ENCODE assay signal across 11 cellular contexts in the genomic region with DNA sequence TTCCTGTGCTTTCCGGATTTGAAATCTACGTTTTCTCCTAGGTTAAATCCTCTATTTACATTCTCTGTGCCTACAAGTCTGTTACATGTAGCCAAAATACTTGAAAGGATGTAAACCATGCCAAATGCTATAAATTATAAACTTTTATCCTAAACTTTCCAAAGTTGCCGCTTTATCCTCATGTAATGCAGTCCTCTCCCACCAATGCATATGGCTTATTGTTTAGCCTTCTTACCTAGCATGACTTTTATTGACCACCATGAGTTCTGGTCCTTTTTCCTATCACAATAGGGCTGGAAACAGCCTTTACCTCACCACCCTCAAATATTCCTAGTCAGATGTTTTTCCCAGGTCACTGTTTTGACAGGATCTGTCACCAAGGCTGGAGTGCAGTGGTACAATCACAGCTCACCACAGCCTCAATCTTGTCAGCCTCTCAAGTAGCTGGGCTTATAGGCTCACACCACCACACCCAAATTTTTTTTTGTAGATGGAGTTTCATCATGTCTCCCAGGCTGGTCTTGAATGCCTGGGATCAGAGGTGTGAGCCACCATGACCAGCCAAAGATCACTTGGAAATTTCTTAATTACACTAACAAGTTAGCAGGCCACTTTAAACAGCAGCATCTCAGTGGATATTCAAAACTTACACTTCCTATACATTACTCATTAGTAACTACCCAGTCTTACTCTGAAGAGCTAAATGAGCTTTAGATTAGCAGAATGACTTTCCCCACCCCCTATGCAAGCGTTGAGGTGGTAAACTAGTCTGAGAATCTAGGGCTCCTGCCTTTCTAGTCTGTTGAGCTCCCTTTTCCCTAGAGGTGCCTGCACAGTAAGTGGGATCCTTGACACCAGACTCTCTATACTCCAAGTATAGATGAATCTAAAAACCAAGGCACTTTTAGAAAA. TPM values are rescaled to one million over a fixed set of nuclear protein-coding genes. Genes with fewer than 3 reads are reported as not detected.
DNase-seq lines count a peak whose midpoint lies in the region; ATAC-seq and TF ChIP-seq lines count a peak whose summit lies in the region.
"Had no signal": no experiment of that assay in that cellular context is flagged by ENCODE, and none has a peak within 500 bp of the region (broad histone marks: within the 10 kb centered on the region; RNA-seq: fewer than 3 reads in every experiment).

No MANE protein-coding gene starts in this region.

- peaks cover 39% of the 10 kb centered on the region for H3K4me1 Mint-ChIP-seq in activated T-helper 1 cell treated with anti-CD3 and anti-CD28 coated beads, Interleukin-12 subunit alpha, Interleukin-12 subunit beta, Interleukin-2, Interleukin-4 antibody, amounts not matched to agents 30 ng/mL and 10 ng/mL and 1 ng/mL, durations not matched to agents 14 hours and 24 hours and 36 hours (ENCODE audit: low read depth)
- peaks cover 33% of the 10 kb centered on the region for H3K4me1 Mint-ChIP-seq in neural progenitor cell

- H3K9me2 ChIP-seq in Loucy (replicated peaks; ENCODE audit: low read depth, low read length) = no peaks in the 10 kb centered on the region

- H3K27ac ChIP-seq in neural progenitor cell = peak overlapping the region; percentile 41
- no peak overlapping the region for H3K27ac ChIP-seq in right cardiac atrium (ENCODE audit: low read length)
- H3K27ac ChIP-seq: thoracic aorta had no signal

- no peak overlapping the region for H3K9ac ChIP-seq in Loucy (ENCODE audit: low read depth, low read length, poor library complexity, severe bottlenecking)
- no peak overlapping the region for H3K9ac ChIP-seq in neural progenitor cell

- H3K9me3 ChIP-seq in Loucy (ENCODE audit: insufficient read depth, low read depth, low read length) (no peaks in the 10 kb centered on the region), neural progenitor cell (ENCODE audit: low read depth) (no peaks in the 10 kb centered on the region), right cardiac atrium (ENCODE audit: control insufficient read depth, low read length) (no peaks in the 10 kb centered on the region)
- H3K9me3 ChIP-seq: mucosa of descending colon, thoracic aorta had no signal

- H3K4me3 ChIP-seq in Loucy (ENCODE audit: low read length, poor library complexity, severe bottlenecking) (peak overlapping the region; percentile 34), neural progenitor cell (no peak overlapping the region), right cardiac atrium (ENCODE audit: low read length) (no peak overlapping the region)
- H3K4me3 ChIP-seq: mucosa of descending colon, thoracic aorta had no signal

- H3K27me3 Mint-ChIP-seq in activated T-helper 1 cell treated with anti-CD3 and anti-CD28 coated beads, Interleukin-12 subunit alpha, Interleukin-12 subunit beta, Interleukin-2, Interleukin-4 antibody, amounts not matched to agents 30 ng/mL and 10 ng/mL and 1 ng/mL, durations not matched to agents 14 hours and 24 hours and 36 hours (ENCODE audit: insufficient read depth) = no peaks in the 10 kb centered on the region
- peaks cover 4% of the 10 kb centered on the region for H3K27me3 Mint-ChIP-seq in neural progenitor cell (ENCODE audit: insufficient read depth, low read depth)

- no peaks in the 10 kb centered on the region for H3K9me3 Mint-ChIP-seq in activated T-helper 1 cell treated with anti-CD3 and anti-CD28 coated beads, Interleukin-12 subunit alpha, Interleukin-12 subunit beta, Interleukin-2, Interleukin-4 antibody, amounts not matched to agents 30 ng/mL and 10 ng/mL and 1 ng/mL, durations not matched to agents 14 hours and 24 hours and 36 hours
- no peaks in the 10 kb centered on the region for H3K9me3 Mint-ChIP-seq in neural progenitor cell

- H3K79me2 ChIP-seq in Loucy (ENCODE audit: insufficient read depth, low read length) (peaks cover 45% of the 10 kb centered on the region), neural progenitor cell (ENCODE audit: low read depth) (peaks cover 33% of the 10 kb centered on the region)

- H4K20me1 ChIP-seq in Loucy (ENCODE audit: insufficient read depth, low read length, poor library complexity, severe bottlenecking) (peaks cover 41% of the 10 kb centered on the region), neural progenitor cell (ENCODE audit: low read depth) (peaks cover 31% of the 10 kb centered on the region)

- 92% methylated on average over 4 of the region's 4 CpGs for WGBS in right cardiac atrium

- peaks cover 35% of the 10 kb centered on the region for H3K36me3 ChIP-seq in Loucy (ENCODE audit: insufficient read depth, low read length)
- H3K36me3 ChIP-seq in neural progenitor cell = peaks cover 7% of the 10 kb centered on the region

- intact Hi-C loops in activated T-helper 1 cell treated with anti-CD3 and anti-CD28 coated beads, Interleukin-12 subunit alpha, Interleukin-12 subunit beta, Interleukin-2, Interleukin-4 antibody, amounts not matched to agents 30 ng/mL and 10 ng/mL and 1 ng/mL, durations not matched to agents 14 hours and 24 hours and 36 hours (cut with micrococcal nuclease) = no loop called here
- intact Hi-C loops in right cardiac atrium (cut with DNase I) = no loop called here

- peak overlapping the region; percentile 34 for H3K4me3 Mint-ChIP-seq in activated T-helper 1 cell treated with anti-CD3 and anti-CD28 coated beads, Interleukin-12 subunit alpha, Interleukin-12 subunit beta, Interleukin-2, Interleukin-4 antibody, amounts not matched to agents 30 ng/mL and 10 ng/mL and 1 ng/mL, durations not matched to agents 14 hours and 24 hours and 36 hours
- H3K4me3 Mint-ChIP-seq in neural progenitor cell = peak overlapping the region; percentile 64

- no peak for ATAC-seq in right cardiac atrium
- ATAC-seq: mucosa of descending colon had no signal

- peak overlapping the region; percentile 60 for H3K4me2 ChIP-seq in Loucy (ENCODE audit: low read depth, low read length, poor library complexity, severe bottlenecking)
- H3K4me2 ChIP-seq in neural progenitor cell = no peak overlapping the region

- H3K27me3 ChIP-seq in Loucy (ENCODE audit: insufficient read depth, low read length, poor library complexity, severe bottlenecking) (peaks cover 11% of the 10 kb centered on the region), neural progenitor cell (no peaks in the 10 kb centered on the region), right cardiac atrium (ENCODE audit: control insufficient read depth, insufficient read depth) (no peaks in the 10 kb centered on the region)

- peaks cover 15% of the 10 kb centered on the region for H3K4me1 ChIP-seq in Loucy (ENCODE audit: insufficient read depth, low read length, poor library complexity, severe bottlenecking)
- H3K4me1 ChIP-seq in neural progenitor cell = peaks cover 12% of the 10 kb centered on the region
- H3K4me1 ChIP-seq in right cardiac atrium (ENCODE audit: control insufficient read depth, insufficient read depth, low read length) = peaks cover 5% of the 10 kb centered on the region

- H3K27ac Mint-ChIP-seq in activated T-helper 1 cell treated with anti-CD3 and anti-CD28 coated beads, Interleukin-12 subunit alpha, Interleukin-12 subunit beta, Interleukin-2, Interleukin-4 antibody, amounts not matched to agents 30 ng/mL and 10 ng/mL and 1 ng/mL, durations not matched to agents 14 hours and 24 hours and 36 hours = no peak overlapping the region
- H3K27ac Mint-ChIP-seq in neural progenitor cell = no peak overlapping the region

- H3K36me3 Mint-ChIP-seq in activated T-helper 1 cell treated with anti-CD3 and anti-CD28 coated beads, Interleukin-12 subunit alpha, Interleukin-12 subunit beta, Interleukin-2, Interleukin-4 antibody, amounts not matched to agents 30 ng/mL and 10 ng/mL and 1 ng/mL, durations not matched to agents 14 hours and 24 hours and 36 hours (ENCODE audit: low read depth) = peaks cover 43% of the 10 kb centered on the region
- H3K36me3 Mint-ChIP-seq in neural progenitor cell = peaks cover 39% of the 10 kb centered on the region

- H2AFZ ChIP-seq in Loucy (ENCODE audit: low read length) = no peak overlapping the region
- H2AFZ ChIP-seq in neural progenitor cell (replicated peaks) = no peak overlapping the region

- peak; percentile 60 for DNase-seq in activated CD8-positive, alpha-beta memory T cell treated with anti-CD3 and anti-CD28 coated beads for 24 hours
- no peak for DNase-seq in activated CD8-positive, alpha-beta memory T cell treated with anti-CD3 and anti-CD28 coated beads, Interleukin-2, amount 50 U/mL, for 4 hours
- no peak for DNase-seq in activated T-helper 1 cell treated with anti-CD3 and anti-CD28 coated beads, Interleukin-12 subunit alpha, Interleukin-12 subunit beta, Interleukin-2, Interleukin-4 antibody, amounts not matched to agents 30 ng/mL and 10 ng/mL and 1 ng/mL, durations not matched to agents 14 hours and 24 hours and 36 hours (ENCODE audit: low spot score)
- DNase-seq in neural progenitor cell (ENCODE audit: low spot score) (no peak), T-helper 9 cell (no peak), right cardiac atrium (no peak), DMS153 (lab: John Stamatoyannopoulos, UW) (no peak)
- DNase-seq: C1 segment of cervical spinal cord, mucosa of descending colon had no signal

- no peak for TF ChIP-seq CTCF in Loucy (conservative IDR thresholded peaks at IDR 0.05; ENCODE audit: low read length)
- TF ChIP-seq CTCF in neural progenitor cell (IDR thresholded peaks at IDR 0.05) = no peak

- peaks cover 31% of the 10 kb centered on the region for H3F3A ChIP-seq in Loucy (ENCODE audit: low read depth)
- H3F3A ChIP-seq in neural progenitor cell (ENCODE audit: low read depth) = peaks cover 59% of the 10 kb centered on the region

RNA-seq across cellular contexts. Expression of a gene that starts 4.1 kb away (rescaled TPM):
- total RNA-seq in activated T-helper 1 cell treated with anti-CD3 and anti-CD28 coated beads, Interleukin-12 subunit alpha, Interleukin-12 subunit beta, Interleukin-2, Interleukin-4 antibody, amounts not matched to agents 30 ng/mL and 10 ng/mL and 1 ng/mL, durations not matched to agents 14 hours and 24 hours and 36 hours = 1,521 TPM in 2 replicates
- 2,741 and 4,208 TPM in 2 replicates for total RNA-seq in neural progenitor cell (ENCODE audit: low replicate concordance)
- 100 to 1,000 TPM; 170 to 515 (median 413) TPM for total RNA-seq in right cardiac atrium
- 395 TPM for polyA plus RNA-seq in right cardiac atrium

RNA-seq across cellular contexts. Expression of a gene that starts 16.5 kb away (rescaled TPM):
- 50.4 and 52.5 TPM in 2 replicates for total RNA-seq in activated T-helper 1 cell treated with anti-CD3 and anti-CD28 coated beads, Interleukin-12 subunit alpha, Interleukin-12 subunit beta, Interleukin-2, Interleukin-4 antibody, amounts not matched to agents 30 ng/mL and 10 ng/mL and 1 ng/mL, durations not matched to agents 14 hours and 24 hours and 36 hours
- total RNA-seq in neural progenitor cell (ENCODE audit: low replicate concordance) (32.7 and 69.5 TPM in 2 replicates), right cardiac atrium (10 to 100 TPM; 26.7 to 45.3 (median 34.6) TPM)
- 25.6 TPM for polyA plus RNA-seq in right cardiac atrium

RNA-seq across cellular contexts. Expression of a gene that starts 32.5 kb away (rescaled TPM):
- 0.10 TPM in 1 of 2 replicates, not detected in the other for total RNA-seq in activated T-helper 1 cell treated with anti-CD3 and anti-CD28 coated beads, Interleukin-12 subunit alpha, Interleukin-12 subunit beta, Interleukin-2, Interleukin-4 antibody, amounts not matched to agents 30 ng/mL and 10 ng/mL and 1 ng/mL, durations not matched to agents 14 hours and 24 hours and 36 hours
- 0.03 TPM in 1 of 2 replicates, not detected in the other for total RNA-seq in neural progenitor cell (ENCODE audit: low replicate concordance)
- 1 to 10 TPM in 1 of 4 donors, under 1 TPM in 3; 0.35 to 1.7 (median 0.68) TPM for total RNA-seq in right cardiac atrium
- polyA plus RNA-seq in right cardiac atrium = 0.54 TPM

RNA-seq across cellular contexts. Expression of a gene that starts 57.3 kb away (rescaled TPM):
- 8.6 and 10.7 TPM in 2 replicates for total RNA-seq in activated T-helper 1 cell treated with anti-CD3 and anti-CD28 coated beads, Interleukin-12 subunit alpha, Interleukin-12 subunit beta, Interleukin-2, Interleukin-4 antibody, amounts not matched to agents 30 ng/mL and 10 ng/mL and 1 ng/mL, durations not matched to agents 14 hours and 24 hours and 36 hours
- total RNA-seq in neural progenitor cell (ENCODE audit: low replicate concordance) (5.3 and 6.0 TPM in 2 replicates), right cardiac atrium (under 1 TPM in 2 of 4 donors, not detected in 2; 0.21 to 0.31 TPM)
- 0.59 TPM for polyA plus RNA-seq in right cardiac atrium
